ENCODE assay signal across 21 cellular contexts in genomic region chr1:19325958-19326747, GRCh38. TPM values are rescaled to one million over a fixed set of nuclear protein-coding genes. Genes with fewer than 3 reads are reported as not detected.
A peak's percentile ranks its signal among the peaks of the same experiment; 100 is the strongest.
DNase-seq lines count a peak whose midpoint lies in the region; ATAC-seq and TF ChIP-seq lines count a peak whose summit lies in the region.
"Had no signal": no experiment of that assay in that cellular context is flagged by ENCODE, and none has a peak within 500 bp of the region (broad histone marks: within the 10 kb centered on the region; RNA-seq: fewer than 3 reads in every experiment).

No MANE protein-coding gene starts in this region.

- no peak overlapping the region for H3K18ac ChIP-seq in neuronal stem cell (ENCODE audit: low read length)

- peak overlapping the region; percentile 43 for H4K8ac ChIP-seq in neuronal stem cell (ENCODE audit: low read depth, low read length)

- H3K4ac ChIP-seq in neuronal stem cell (ENCODE audit: low read length): no peak overlapping the region

- H2AK5ac ChIP-seq in neuronal stem cell (ENCODE audit: low read depth, low read length): no peak overlapping the region

- H3K27ac Mint-ChIP-seq in WTC11: no peak overlapping the region
- H3K27ac Mint-ChIP-seq in stimulated activated naive B cell treated with anti-CD40 and anti-IgM and Interleukin-4, amounts not matched to agents 10 μg/mL and 1 μg/mL and 100 μg/mL, for 72 hours: no peak overlapping the region
- H3K27ac Mint-ChIP-seq: activated CD4-positive, alpha-beta T cell treated with anti-CD3 and anti-CD28 coated beads, Interleukin-2, amount 10 ng/mL, durations not matched to agents 7 days and 5 days; brain had no signal

- H3K4me3 ChIP-seq in neuronal stem cell (ENCODE audit: low read length in 2 of 2): peak overlapping the region in 1 of 2 donors; percentile 16
- H3K4me3 ChIP-seq: smooth muscle cell, tibial nerve had no signal

- no peaks in the 10 kb centered on the region for H3K9me3 Mint-ChIP-seq in WTC11
- no peaks in the 10 kb centered on the region for H3K9me3 Mint-ChIP-seq in stimulated activated naive B cell treated with anti-CD40 and anti-IgM and Interleukin-4, amounts not matched to agents 10 μg/mL and 1 μg/mL and 100 μg/mL, for 72 hours
- H3K9me3 Mint-ChIP-seq: activated CD4-positive, alpha-beta T cell treated with anti-CD3 and anti-CD28 coated beads, Interleukin-2, amount 10 ng/mL, durations not matched to agents 7 days and 5 days; brain; stimulated activated naive CD8-positive, alpha-beta T cell treated with anti-CD3 and anti-CD28 coated beads, Interleukin-15, amount 100 ng/mL, for 72 hours had no signal

- peak overlapping the region; percentile 8 for H3K14ac ChIP-seq in neuronal stem cell (ENCODE audit: low read length)

- no peak for TF ChIP-seq CTCF in WTC11 (IDR thresholded peaks at IDR 0.05)

- H3K4me1 ChIP-seq in neuronal stem cell (ENCODE audit: control insufficient read depth in 2 of 2, insufficient read depth in 1 of 2, low read depth in 1 of 2, low read length in 2 of 2): no peaks in the 10 kb centered on the region
- H3K4me1 ChIP-seq: Caco-2, tibial nerve had no signal

- CTCF ChIA-PET in WTC11 (lab: Charles Lee): interaction anchor here (1.2 kb wide), 1 partner anchor 13 kb away, joined by 3 read pairs; the partner anchor contains the start of gene SLC66A1

- POLR2A ChIA-PET in WTC11 (lab: Charles Lee): no interaction called here

- no peak overlapping the region for H2BK12ac ChIP-seq in neuronal stem cell (ENCODE audit: low read length)

- no peak overlapping the region for H3K27ac ChIP-seq in neuronal stem cell (replicated peaks; ENCODE audit: low read length)
- H3K27ac ChIP-seq: 22Rv1, tibial nerve had no signal

- WGBS in neuronal stem cell (ENCODE audit: extremely low coverage in 2 of 2, insufficient read length in 2 of 2, insufficient replicate concordance in 1 of 2), 2 donors: no CpG with 5 or more reads among the region's 32 CpGs

- no peak overlapping the region for H2AFZ ChIP-seq in neuronal stem cell (ENCODE audit: low read length)

- no peaks in the 10 kb centered on the region for H3K27me3 Mint-ChIP-seq in WTC11 (ENCODE audit: low read depth)
- H3K27me3 Mint-ChIP-seq in stimulated activated naive B cell treated with anti-CD40 and anti-IgM and Interleukin-4, amounts not matched to agents 10 μg/mL and 1 μg/mL and 100 μg/mL, for 72 hours: no peaks in the 10 kb centered on the region
- H3K27me3 Mint-ChIP-seq: activated CD4-positive, alpha-beta T cell treated with anti-CD3 and anti-CD28 coated beads, Interleukin-2, amount 10 ng/mL, durations not matched to agents 7 days and 5 days; brain; stimulated activated naive CD8-positive, alpha-beta T cell treated with anti-CD3 and anti-CD28 coated beads, Interleukin-15, amount 100 ng/mL, for 72 hours had no signal

- no peak overlapping the region for H2BK15ac ChIP-seq in neuronal stem cell (ENCODE audit: low read length)

- no peak overlapping the region for H3K4me3 Mint-ChIP-seq in WTC11
- no peak overlapping the region for H3K4me3 Mint-ChIP-seq in stimulated activated naive B cell treated with anti-CD40 and anti-IgM and Interleukin-4, amounts not matched to agents 10 μg/mL and 1 μg/mL and 100 μg/mL, for 72 hours
- H3K4me3 Mint-ChIP-seq: activated CD4-positive, alpha-beta T cell treated with anti-CD3 and anti-CD28 coated beads, Interleukin-2, amount 10 ng/mL, durations not matched to agents 7 days and 5 days; brain; stimulated activated naive CD8-positive, alpha-beta T cell treated with anti-CD3 and anti-CD28 coated beads, Interleukin-15, amount 100 ng/mL, for 72 hours had no signal

- no peak overlapping the region for H2BK5ac ChIP-seq in neuronal stem cell (ENCODE audit: low read length)

- H3K4me2 ChIP-seq in neuronal stem cell (ENCODE audit: insufficient read depth, low read length, poor library complexity, severe bottlenecking): no peak overlapping the region
- H3K4me2 ChIP-seq: smooth muscle cell had no signal

- no peaks in the 10 kb centered on the region for H3K4me1 Mint-ChIP-seq in WTC11
- peaks cover 3 to 5% of the 10 kb centered on the region in 2 donors for H3K4me1 Mint-ChIP-seq in stimulated activated naive B cell treated with anti-CD40 and anti-IgM and Interleukin-4, amounts not matched to agents 10 μg/mL and 1 μg/mL and 100 μg/mL, for 72 hours
- H3K4me1 Mint-ChIP-seq: activated CD4-positive, alpha-beta T cell treated with anti-CD3 and anti-CD28 coated beads, Interleukin-2, amount 10 ng/mL, durations not matched to agents 7 days and 5 days; brain; stimulated activated naive CD8-positive, alpha-beta T cell treated with anti-CD3 and anti-CD28 coated beads, Interleukin-15, amount 100 ng/mL, for 72 hours had no signal

- peak; percentile 67 for ATAC-seq in WTC11
- ATAC-seq in stimulated activated naive B cell treated with anti-CD40 and anti-IgM and Interleukin-4, amounts not matched to agents 10 μg/mL and 1 μg/mL and 100 μg/mL, for 72 hours (replicated peaks): no peak
- ATAC-seq: stimulated activated naive CD8-positive, alpha-beta T cell treated with anti-CD3 and anti-CD28 coated beads, Interleukin-15, amount 100 ng/mL, for 72 hours had no signal

- no peak overlapping the region for H2BK120ac ChIP-seq in neuronal stem cell (ENCODE audit: low read depth, low read length)

- peak overlapping the region; percentile 44 for H3K9ac ChIP-seq in neuronal stem cell (ENCODE audit: low read depth, low read length, poor library complexity)

- H4K91ac ChIP-seq in neuronal stem cell (ENCODE audit: low read depth, low read length, poor library complexity): no peak overlapping the region

- H3K23ac ChIP-seq in neuronal stem cell (ENCODE audit: low read depth, low read length, poor library complexity): peak overlapping the region; percentile 85

- H3K79me1 ChIP-seq in neuronal stem cell (ENCODE audit: low read depth, low read length): peaks cover 6% of the 10 kb centered on the region

- H3K9me3 ChIP-seq in neuronal stem cell (replicated peaks in 1 of 2; ENCODE audit: control insufficient read depth in 2 of 2, insufficient read depth in 1 of 2, low read depth in 1 of 2, low read length in 2 of 2): peaks cover 0 to 2% of the 10 kb centered on the region in 2 donors
- H3K9me3 ChIP-seq: Caco-2, tibial nerve had no signal

- H3K36me3 Mint-ChIP-seq in WTC11: peaks cover 7% of the 10 kb centered on the region
- peaks cover 41 to 67% of the 10 kb centered on the region in 2 donors for H3K36me3 Mint-ChIP-seq in stimulated activated naive B cell treated with anti-CD40 and anti-IgM and Interleukin-4, amounts not matched to agents 10 μg/mL and 1 μg/mL and 100 μg/mL, for 72 hours

- DNase-seq in NOMO-1 treated with DMSO at 0.1 percent for 48 hours (lab: John Stamatoyannopoulos, UW; ENCODE audit: unreplicated experiment) (peak; percentile 29), NOMO-1 treated with dmso at 0.1 percent for 144 hours (lab: John Stamatoyannopoulos, UW; ENCODE audit: unreplicated experiment) (no peak), MV-4-11 (lab: John Stamatoyannopoulos, UW) (peak; percentile 71), WTC11 (ENCODE audit: low spot score) (no peak), neuronal stem cell (ENCODE audit: low spot score) (no peak), DMS 273 (lab: John Stamatoyannopoulos, UW; ENCODE audit: unreplicated experiment) (no peak), cortex of kidney (lab: John Stamatoyannopoulos, UW) (no peak)
- no peak for DNase-seq in stimulated activated naive B cell treated with anti-CD40 and anti-IgM and Interleukin-4, amounts not matched to agents 10 μg/mL and 1 μg/mL and 100 μg/mL, for 72 hours
- DNase-seq: activated CD4-positive, alpha-beta T cell treated with anti-CD3 and anti-CD28 coated beads, Interleukin-2, amount 10 ng/mL, durations not matched to agents 7 days and 5 days; activated effector memory CD4-positive, alpha-beta T cell treated with Interleukin-2 at 50 U/mL for 16 hours; Caco-2; NCI-H187; NCI-H69; nucleus accumbens; SHP77 treated with DMSO at 0.1 percent for 48 hours; stimulated activated CD4-positive, alpha-beta T cell treated with anti-CD3 and anti-CD28 coated beads, Interleukin-2, amount 100 ng/mL, for 48 hours; stimulated activated naive CD8-positive, alpha-beta T cell treated with anti-CD3 and anti-CD28 coated beads, Interleukin-15, amount 100 ng/mL, for 72 hours had no signal

- H3K36me3 ChIP-seq in neuronal stem cell (replicated peaks in 1 of 2; ENCODE audit: control insufficient read depth in 2 of 2, insufficient read depth in 2 of 2, low read length in 2 of 2): peaks cover 19 to 76% of the 10 kb centered on the region in 2 donors

- no peaks in the 10 kb centered on the region for H3K27me3 ChIP-seq in neuronal stem cell (ENCODE audit: control insufficient read depth in 3 of 3, insufficient read depth in 3 of 3, low read depth in 1 of 3, low read length in 3 of 3)
- H3K27me3 ChIP-seq: tibial nerve had no signal

TF ChIP-seq in WTC11, 78 proteins besides CTCF, POLR2A, EP300 and RAD21 (continues in another document):
- TF ChIP-seq TEAD4 (CRISPR knock-in tag; IDR thresholded peaks at IDR 0.05) (no peak), ZNF425 (CRISPR knock-in tag; conservative IDR thresholded peaks at IDR 0.05) (no peak), SOX15 (CRISPR knock-in tag; IDR thresholded peaks at IDR 0.05) (no peak)

RNA-seq across cellular contexts. Expression of gene SLC66A1, which starts 14.0 kb away (rescaled TPM):
- total RNA-seq in WTC11 (2021): 12.8 to 14.2 TPM (median 14.1 TPM) in 3 replicates
- 11.4 TPM for polyA plus RNA-seq in neuronal stem cell (2013, experiment 1 of 2)
- 11.4 TPM for polyA plus RNA-seq in neuronal stem cell (2013, experiment 2 of 2)

RNA-seq across cellular contexts. Expression of gene AKR7A2, which starts 14.2 kb away (rescaled TPM):
- total RNA-seq in WTC11 (2021): 43.4 to 51.6 TPM (median 50.6 TPM) in 3 replicates
- 43.2 TPM for polyA plus RNA-seq in neuronal stem cell (2013, experiment 1 of 2)
- 43.8 TPM for polyA plus RNA-seq in neuronal stem cell (2013, experiment 2 of 2)

RNA-seq across cellular contexts. Expression of gene AKR7A3, which starts 37.6 kb away (rescaled TPM):
- 1.3 to 1.5 TPM (median 1.5 TPM) in 3 replicates for total RNA-seq in WTC11 (2021)
- 0.71 TPM for polyA plus RNA-seq in neuronal stem cell (2013, experiment 1 of 2)
- polyA plus RNA-seq in neuronal stem cell (2013, experiment 2 of 2): 0.62 TPM

Comparison
In these comparisons a context has a peak if more than half of its experiments do, and no peak if none do; other contexts are left out.
1. DNase-seq: peak in NOMO-1 treated with DMSO at 0.1 percent for 48 hours (single experiment) and MV-4-11 (single experiment); none in NOMO-1 treated with dmso at 0.1 percent for 144 hours (single experiment), WTC11 (single experiment), neuronal stem cell (single experiment), stimulated activated naive B cell treated with anti-CD40 and anti-IgM and Interleukin-4, amounts not matched to agents 10 μg/mL and 1 μg/mL and 100 μg/mL, for 72 hours (single experiment), DMS 273 (single experiment) and cortex of kidney (single experiment).